21 cellular contexts compared by ENCODE assay signal in the genomic region with DNA sequence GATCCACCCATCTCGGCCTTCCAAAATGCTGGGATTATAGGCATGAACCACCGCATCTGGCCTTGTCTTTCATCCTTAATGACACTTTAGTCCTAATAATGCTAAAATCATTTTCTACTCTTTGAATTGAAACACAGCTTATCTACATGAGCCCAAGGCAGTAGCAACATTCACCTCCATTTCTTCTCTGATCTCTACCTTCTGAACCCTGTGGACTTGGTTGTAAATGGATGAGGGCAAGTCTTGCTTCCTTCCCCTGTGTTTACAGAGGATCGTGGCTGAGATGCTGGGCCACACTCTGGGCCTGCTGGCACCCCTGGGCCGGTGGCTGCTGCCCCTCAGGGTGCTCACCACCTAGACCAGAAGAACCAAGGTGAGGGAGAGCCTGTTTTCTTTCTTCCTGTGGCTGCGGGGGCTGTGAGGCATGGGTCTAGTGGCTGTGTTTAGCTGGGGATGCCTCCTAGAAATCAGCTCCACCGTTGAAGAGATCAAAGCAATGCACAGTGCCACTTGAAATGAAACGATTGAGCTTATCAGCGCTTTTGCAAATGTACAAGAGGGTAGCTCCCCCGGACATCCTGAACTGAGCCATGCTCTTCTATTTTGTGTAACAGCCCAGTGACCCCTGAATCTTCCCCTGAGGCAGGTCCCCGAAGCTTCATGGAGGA.
"Had no signal": no experiment of that assay in that cellular context is flagged by ENCODE, and none has a peak within 500 bp of the region (broad histone marks: within the 10 kb centered on the region; RNA-seq: fewer than 3 reads in every experiment).

No MANE protein-coding gene starts in this region.

- H3K9me3 Mint-ChIP-seq: endodermal cell had no signal

- H3K27me3 Mint-ChIP-seq: brain had no signal

- DNase-seq: activated CD4-positive, alpha-beta T cell treated with anti-CD3 and anti-CD28 coated beads, Interleukin-2, amount 50 U/mL, for 48 hours; activated naive CD4-positive, alpha-beta T cell; anterior cingulate cortex; caudate nucleus; endodermal cell; foreskin keratinocyte; glutamatergic neuron; hippocampal formation; islet precursor cell; left colon; lower lobe of right lung; midbrain; psoas muscle; right cardiac atrium; stimulated activated CD4-positive, alpha-beta T cell treated with anti-CD3 and anti-CD28 coated beads, Interleukin-15, amount 100 ng/mL, for 24 hours; stimulated activated CD4-positive, alpha-beta T cell treated with anti-CD3 and anti-CD28 coated beads, Interleukin-2, amount 100 ng/mL, for 48 hours; T-helper 1 cell; T1000; upper lobe of right lung; WERI-Rb-1 had no signal

- ATAC-seq: foreskin keratinocyte, left colon, lower lobe of right lung, psoas muscle, right cardiac atrium, upper lobe of right lung had no signal

- H3K36me3 Mint-ChIP-seq: brain had no signal

- H3K27ac Mint-ChIP-seq: brain, endodermal cell had no signal

- H3K4me3 Mint-ChIP-seq: brain, endodermal cell had no signal
